Comparison of ENCODE assay signal across 11 cellular contexts in genomic region chr21:14453964-14454641, GRCh38.
DNase-seq lines count a peak whose midpoint lies in the region; ATAC-seq and TF ChIP-seq lines count a peak whose summit lies in the region.
"Had no signal": no experiment of that assay in that cellular context is flagged by ENCODE, and none has a peak within 500 bp of the region (broad histone marks: within the 10 kb centered on the region; RNA-seq: fewer than 3 reads in every experiment).

No MANE protein-coding gene starts in this region.

- peaks cover 0 to 23% of the 10 kb centered on the region in 2 donors for H3K36me3 Mint-ChIP-seq in activated naive CD4-positive, alpha-beta T cell treated with anti-CD3 and anti-CD28 coated beads, Interleukin-2, amount 50 U/mL, for 72 hours

- H3K27ac ChIP-seq in SJCRH30 (no peak overlapping the region), brain microvascular endothelial cell (no peak overlapping the region)

- peaks cover 11% of the 10 kb centered on the region for H3K4me1 ChIP-seq in SJCRH30

- peak overlapping the region; percentile 95 to 99 for H3K27ac Mint-ChIP-seq in activated naive CD4-positive, alpha-beta T cell treated with anti-CD3 and anti-CD28 coated beads, Interleukin-2, amount 50 U/mL, for 72 hours

- ATAC-seq in GM21360 (IDR thresholded peaks at IDR 0.05; ENCODE audit: unreplicated experiment) (peak; percentile 7), HG03159 (IDR thresholded peaks at IDR 0.05; ENCODE audit: unreplicated experiment) (peak; percentile 7)
- peak; percentile 20 to 33 for ATAC-seq in activated naive CD4-positive, alpha-beta T cell treated with anti-CD3 and anti-CD28 coated beads, Interleukin-2, amount 50 U/mL, for 72 hours
- ATAC-seq: Panc1 had no signal

- H3K4me3 ChIP-seq in SJCRH30: no peak overlapping the region
- no peak overlapping the region for H3K4me3 ChIP-seq in brain microvascular endothelial cell (ENCODE audit: low read depth, low read length)

- H3K9me3 ChIP-seq in SJCRH30 (replicated peaks): no peaks in the 10 kb centered on the region

- in situ Hi-C loops in brain microvascular endothelial cell (cut with HindIII; ENCODE audit: low pct_ligation_motif_present, low sequenced_read_pairs): no loop called here

- H3K36me3 ChIP-seq in SJCRH30 (no peaks in the 10 kb centered on the region), brain microvascular endothelial cell (replicated peaks) (no peaks in the 10 kb centered on the region)

- H3K9me3 Mint-ChIP-seq in activated naive CD4-positive, alpha-beta T cell treated with anti-CD3 and anti-CD28 coated beads, Interleukin-2, amount 50 U/mL, for 72 hours: peaks cover 0 to 5% of the 10 kb centered on the region in 2 donors

- no peaks in the 10 kb centered on the region for H3K27me3 ChIP-seq in SJCRH30
- no peaks in the 10 kb centered on the region for H3K27me3 ChIP-seq in brain microvascular endothelial cell (replicated peaks)

- DNase-seq in GDM1 (lab: John Stamatoyannopoulos, UW) (peak; percentile 22), SJCRH30 (no peak), activated gamma-delta T cell treated with Interleukin-2 at 50 U/mL for 16 hours (no peak), brain microvascular endothelial cell (no peak)
- DNase-seq in activated naive CD4-positive, alpha-beta T cell treated with anti-CD3 and anti-CD28 coated beads, Interleukin-2, amount 50 U/mL, for 72 hours (ENCODE audit: low spot score in 2 of 2): no peak
- no peak for DNase-seq in effector CD8-positive, alpha-beta T cell (lab: John Stamatoyannopoulos, UW)
- DNase-seq: IMR-90, occipital lobe had no signal

- TF ChIP-seq CTCF in brain microvascular endothelial cell (IDR thresholded peaks at IDR 0.05; ENCODE audit: low read depth, low read length, missing control alignments): no peak
